Comparison of ENCODE assay signal across 1 cellular context in genomic region chr9:35822926-35823325, GRCh38.
TF ChIP-seq lines count a peak whose summit lies in the region.

No MANE protein-coding gene starts in this region.

TF ChIP-seq in GM23338, 12 proteins besides CTCF, POLR2A, EP300 and RAD21 (continued from another document):
- TF ChIP-seq, protein P1, sequence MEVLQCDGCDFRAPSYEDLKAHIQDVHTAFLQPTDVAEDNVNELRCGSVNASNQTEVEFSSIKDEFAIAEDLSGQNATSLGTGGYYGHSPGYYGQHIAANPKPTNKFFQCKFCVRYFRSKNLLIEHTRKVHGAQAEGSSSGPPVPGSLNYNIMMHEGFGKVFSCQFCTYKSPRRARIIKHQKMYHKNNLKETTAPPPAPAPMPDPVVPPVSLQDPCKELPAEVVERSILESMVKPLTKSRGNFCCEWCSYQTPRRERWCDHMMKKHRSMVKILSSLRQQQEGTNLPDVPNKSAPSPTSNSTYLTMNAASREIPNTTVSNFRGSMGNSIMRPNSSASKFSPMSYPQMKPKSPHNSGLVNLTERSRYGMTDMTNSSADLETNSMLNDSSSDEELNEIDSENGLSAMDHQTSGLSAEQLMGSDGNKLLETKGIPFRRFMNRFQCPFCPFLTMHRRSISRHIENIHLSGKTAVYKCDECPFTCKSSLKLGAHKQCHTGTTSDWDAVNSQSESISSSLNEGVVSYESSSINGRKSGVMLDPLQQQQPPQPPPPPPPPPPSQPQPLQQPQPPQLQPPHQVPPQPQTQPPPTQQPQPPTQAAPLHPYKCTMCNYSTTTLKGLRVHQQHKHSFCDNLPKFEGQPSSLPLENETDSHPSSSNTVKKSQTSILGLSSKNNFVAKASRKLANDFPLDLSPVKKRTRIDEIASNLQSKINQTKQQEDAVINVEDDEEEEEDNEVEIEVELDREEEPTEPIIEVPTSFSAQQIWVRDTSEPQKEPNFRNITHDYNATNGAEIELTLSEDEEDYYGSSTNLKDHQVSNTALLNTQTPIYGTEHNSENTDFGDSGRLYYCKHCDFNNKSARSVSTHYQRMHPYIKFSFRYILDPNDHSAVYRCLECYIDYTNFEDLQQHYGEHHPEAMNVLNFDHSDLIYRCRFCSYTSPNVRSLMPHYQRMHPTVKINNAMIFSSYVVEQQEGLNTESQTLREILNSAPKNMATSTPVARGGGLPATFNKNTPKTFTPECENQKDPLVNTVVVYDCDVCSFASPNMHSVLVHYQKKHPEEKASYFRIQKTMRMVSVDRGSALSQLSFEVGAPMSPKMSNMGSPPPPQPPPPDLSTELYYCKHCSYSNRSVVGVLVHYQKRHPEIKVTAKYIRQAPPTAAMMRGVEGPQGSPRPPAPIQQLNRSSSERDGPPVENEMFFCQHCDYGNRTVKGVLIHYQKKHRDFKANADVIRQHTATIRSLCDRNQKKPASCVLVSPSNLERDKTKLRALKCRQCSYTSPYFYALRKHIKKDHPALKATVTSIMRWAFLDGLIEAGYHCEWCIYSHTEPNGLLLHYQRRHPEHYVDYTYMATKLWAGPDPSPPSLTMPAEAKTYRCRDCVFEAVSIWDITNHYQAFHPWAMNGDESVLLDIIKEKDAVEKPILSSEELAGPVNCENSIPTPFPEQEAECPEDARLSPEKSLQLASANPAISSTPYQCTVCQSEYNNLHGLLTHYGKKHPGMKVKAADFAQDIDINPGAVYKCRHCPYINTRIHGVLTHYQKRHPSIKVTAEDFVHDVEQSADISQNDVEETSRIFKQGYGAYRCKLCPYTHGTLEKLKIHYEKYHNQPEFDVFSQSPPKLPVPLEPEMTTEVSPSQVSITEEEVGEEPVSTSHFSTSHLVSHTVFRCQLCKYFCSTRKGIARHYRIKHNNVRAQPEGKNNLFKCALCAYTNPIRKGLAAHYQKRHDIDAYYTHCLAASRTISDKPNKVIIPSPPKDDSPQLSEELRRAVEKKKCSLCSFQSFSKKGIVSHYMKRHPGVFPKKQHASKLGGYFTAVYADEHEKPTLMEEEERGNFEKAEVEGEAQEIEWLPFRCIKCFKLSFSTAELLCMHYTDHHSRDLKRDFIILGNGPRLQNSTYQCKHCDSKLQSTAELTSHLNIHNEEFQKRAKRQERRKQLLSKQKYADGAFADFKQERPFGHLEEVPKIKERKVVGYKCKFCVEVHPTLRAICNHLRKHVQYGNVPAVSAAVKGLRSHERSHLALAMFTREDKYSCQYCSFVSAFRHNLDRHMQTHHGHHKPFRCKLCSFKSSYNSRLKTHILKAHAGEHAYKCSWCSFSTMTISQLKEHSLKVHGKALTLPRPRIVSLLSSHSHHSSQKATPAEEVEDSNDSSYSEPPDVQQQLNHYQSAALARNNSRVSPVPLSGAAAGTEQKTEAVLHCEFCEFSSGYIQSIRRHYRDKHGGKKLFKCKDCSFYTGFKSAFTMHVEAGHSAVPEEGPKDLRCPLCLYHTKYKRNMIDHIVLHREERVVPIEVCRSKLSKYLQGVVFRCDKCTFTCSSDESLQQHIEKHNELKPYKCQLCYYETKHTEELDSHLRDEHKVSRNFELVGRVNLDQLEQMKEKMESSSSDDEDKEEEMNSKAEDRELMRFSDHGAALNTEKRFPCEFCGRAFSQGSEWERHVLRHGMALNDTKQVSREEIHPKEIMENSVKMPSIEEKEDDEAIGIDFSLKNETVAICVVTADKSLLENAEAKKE (CRISPR knock-in tag; IDR thresholded peaks at IDR 0.05), result no peak
- TF ChIP-seq NANOG (IDR thresholded peaks at IDR 0.05; ENCODE audit: borderline replicate concordance) (no peak), CREB1 (CRISPR knock-in tag; IDR thresholded peaks at IDR 0.05; ENCODE audit: low read depth) (no peak), EZH2phosphoT487 (IDR thresholded peaks at IDR 0.05; ENCODE audit: unreplicated experiment) (no peak)
